Comparison of ENCODE assay signal across 10 cellular contexts in the genomic region with DNA sequence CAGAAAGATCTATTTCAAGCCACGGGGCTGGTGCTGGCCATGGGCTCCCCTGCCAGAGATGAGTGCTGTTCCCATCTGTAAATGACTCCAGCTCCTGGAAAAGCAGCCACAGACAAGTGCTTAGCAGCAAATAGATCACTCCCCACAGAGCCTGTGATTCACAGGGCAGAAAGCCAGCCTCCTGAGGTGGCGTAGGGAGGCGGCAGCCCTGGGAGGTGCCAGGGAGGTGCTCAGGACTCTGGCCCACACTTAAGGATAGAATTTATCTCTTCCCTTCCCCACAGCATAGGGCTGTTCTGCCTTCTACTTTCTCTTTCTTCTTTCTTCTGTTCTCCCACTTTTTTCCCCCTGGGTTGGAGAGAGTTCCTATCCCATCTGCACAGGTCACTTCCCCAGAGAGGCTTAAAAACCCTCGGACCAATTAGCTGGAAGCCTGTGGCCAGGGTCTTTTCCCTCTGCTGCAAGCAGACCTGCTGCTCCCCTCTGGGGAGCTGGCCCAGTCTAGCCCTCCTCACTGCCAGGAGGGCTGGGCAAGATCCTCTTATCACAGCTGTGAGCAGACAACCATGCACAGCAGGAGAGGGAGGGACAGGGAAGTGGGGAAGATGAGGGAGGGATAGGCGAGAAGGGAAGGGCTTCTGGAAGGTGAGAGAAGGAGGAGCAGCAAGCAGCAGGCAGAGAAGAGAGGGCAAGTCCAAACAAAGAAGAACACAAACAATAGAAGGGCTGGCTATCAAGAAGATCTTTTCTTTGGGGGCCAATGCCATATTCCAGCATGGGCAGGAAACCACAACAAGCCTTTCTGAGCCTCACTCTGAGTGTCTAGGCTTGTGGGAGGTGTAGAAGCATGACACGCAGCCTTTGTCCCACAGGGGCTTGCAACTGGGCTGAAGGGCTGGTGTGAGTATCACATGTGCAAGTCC. TPM values are rescaled to one million over a fixed set of nuclear protein-coding genes. Genes with fewer than 3 reads are reported as not detected.
DNase-seq lines count a peak whose midpoint lies in the region; ATAC-seq and TF ChIP-seq lines count a peak whose summit lies in the region.
"Had no signal": no experiment of that assay in that cellular context is flagged by ENCODE, and none has a peak within 500 bp of the region (broad histone marks: within the 10 kb centered on the region; RNA-seq: fewer than 3 reads in every experiment).

No MANE protein-coding gene starts in this region.

- DNase-seq in activated naive CD8-positive, alpha-beta T cell treated with anti-CD3 and anti-CD28 coated beads, Interleukin-2, amount 50 U/mL, for 24 hours, result no peak
- no peak for DNase-seq in activated naive CD8-positive, alpha-beta T cell treated with anti-CD3 and anti-CD28 coated beads for 36 hours
- no peak for DNase-seq in lung (ENCODE audit: low spot score)
- DNase-seq in NCI-H748 treated with DMSO at 0.1 percent for 48 hours (lab: John Stamatoyannopoulos, UW), result no peak
- no peak for DNase-seq in epidermal melanocyte (ENCODE audit: insufficient read length, low spot score)

- H3K9me3 ChIP-seq in lung (ENCODE audit: control insufficient read depth in 2 of 2, insufficient read depth in 1 of 2, low read length in 1 of 2), result no peaks in the 10 kb centered on the region
- H3K9me3 ChIP-seq: A549 had no signal

- peak; percentile 47 for ATAC-seq in activated naive CD8-positive, alpha-beta T cell treated with anti-CD3 and anti-CD28 coated beads, Interleukin-2, amount 50 U/mL, for 24 hours
- peak; percentile 59 for ATAC-seq in lung (ENCODE audit: insufficient read depth, low FRiP score)
- ATAC-seq in GM18873 (IDR thresholded peaks at IDR 0.05; ENCODE audit: low FRiP score, unreplicated experiment), result no peak
- ATAC-seq in HG03457 (IDR thresholded peaks at IDR 0.05; ENCODE audit: unreplicated experiment), result no peak

- H3K27ac Mint-ChIP-seq in activated naive CD8-positive, alpha-beta T cell treated with anti-CD3 and anti-CD28 coated beads, Interleukin-2, amount 50 U/mL, for 24 hours, result no peak overlapping the region
- no peak overlapping the region for H3K27ac Mint-ChIP-seq in activated naive CD8-positive, alpha-beta T cell treated with anti-CD3 and anti-CD28 coated beads for 36 hours
- peak overlapping the region; percentile 86 to 98 (median 95) for H3K27ac Mint-ChIP-seq in brain

- H3K27me3 ChIP-seq in lung (ENCODE audit: control insufficient read depth, insufficient read depth), result no peaks in the 10 kb centered on the region

- peaks cover 8% of the 10 kb centered on the region for H3K27me3 Mint-ChIP-seq in activated naive CD8-positive, alpha-beta T cell treated with anti-CD3 and anti-CD28 coated beads, Interleukin-2, amount 50 U/mL, for 24 hours
- peaks cover 20% of the 10 kb centered on the region for H3K27me3 Mint-ChIP-seq in activated naive CD8-positive, alpha-beta T cell treated with anti-CD3 and anti-CD28 coated beads for 36 hours
- peaks cover 7% of the 10 kb centered on the region for H3K27me3 Mint-ChIP-seq in brain

- no peak overlapping the region for H3K4me3 ChIP-seq in lung
- H3K4me3 ChIP-seq: A549 had no signal

- 44 to 56% methylated on average over 6 of the region's 6 CpGs for WGBS in lung, 2 donors

- TF ChIP-seq CTCF in brain (conservative IDR thresholded peaks at IDR 0.05) (no peak), lung (IDR thresholded peaks at IDR 0.05; ENCODE audit: control extremely low read depth, extremely low read depth) (no peak)

- no peaks in the 10 kb centered on the region for H3K9me3 Mint-ChIP-seq in activated naive CD8-positive, alpha-beta T cell treated with anti-CD3 and anti-CD28 coated beads, Interleukin-2, amount 50 U/mL, for 24 hours
- H3K9me3 Mint-ChIP-seq in activated naive CD8-positive, alpha-beta T cell treated with anti-CD3 and anti-CD28 coated beads for 36 hours, result no peaks in the 10 kb centered on the region
- H3K9me3 Mint-ChIP-seq in brain, result no peaks in the 10 kb centered on the region

- no peaks in the 10 kb centered on the region for H3K36me3 Mint-ChIP-seq in activated naive CD8-positive, alpha-beta T cell treated with anti-CD3 and anti-CD28 coated beads, Interleukin-2, amount 50 U/mL, for 24 hours (ENCODE audit: low read depth)
- no peaks in the 10 kb centered on the region for H3K36me3 Mint-ChIP-seq in activated naive CD8-positive, alpha-beta T cell treated with anti-CD3 and anti-CD28 coated beads for 36 hours
- H3K36me3 Mint-ChIP-seq in brain, result no peaks in the 10 kb centered on the region

- peak overlapping the region in 1 of 2 donors; percentile 81 for H3K27ac ChIP-seq in lung (ENCODE audit: low read depth in 1 of 2, low read length in 1 of 2)
- H3K27ac ChIP-seq: A549 had no signal

- no peaks in the 10 kb centered on the region for H3K36me3 ChIP-seq in lung (ENCODE audit: control insufficient read depth in 2 of 2, insufficient read depth in 2 of 2, low read length in 2 of 2)

- H3K4me3 Mint-ChIP-seq in activated naive CD8-positive, alpha-beta T cell treated with anti-CD3 and anti-CD28 coated beads, Interleukin-2, amount 50 U/mL, for 24 hours, result no peak overlapping the region
- H3K4me3 Mint-ChIP-seq in activated naive CD8-positive, alpha-beta T cell treated with anti-CD3 and anti-CD28 coated beads for 36 hours, result no peak overlapping the region
- peak overlapping the region; percentile 6 to 60 (median 28) for H3K4me3 Mint-ChIP-seq in brain

- H3K4me1 Mint-ChIP-seq in activated naive CD8-positive, alpha-beta T cell treated with anti-CD3 and anti-CD28 coated beads, Interleukin-2, amount 50 U/mL, for 24 hours, result no peaks in the 10 kb centered on the region
- H3K4me1 Mint-ChIP-seq in activated naive CD8-positive, alpha-beta T cell treated with anti-CD3 and anti-CD28 coated beads for 36 hours, result no peaks in the 10 kb centered on the region
- peaks cover 60% of the 10 kb centered on the region for H3K4me1 Mint-ChIP-seq in brain

- peaks cover 0 to 4% of the 10 kb centered on the region in 2 donors for H3K4me1 ChIP-seq in lung (ENCODE audit: control insufficient read depth in 2 of 2, insufficient read depth in 2 of 2, low read length in 2 of 2)
- H3K4me1 ChIP-seq: A549 had no signal

RNA-seq across cellular contexts. Expression of gene KCND3, which starts 41.0 kb away (rescaled TPM):
- total RNA-seq in activated naive CD8-positive, alpha-beta T cell treated with anti-CD3 and anti-CD28 coated beads for 36 hours, result not detected
- polyA plus RNA-seq in brain (ENCODE audit: insufficient read depth, low read depth, low replicate concordance) (13.4 TPM), lung (1 to 10 TPM; 1.3 to 1.8 TPM)
- total RNA-seq in lung, result 10 to 100 TPM in 1 of 2 donors, 1 to 10 TPM in 1; 8.0 to 12.1 TPM
- total RNA-seq: T-helper 2 cell treated with Interferon-gamma antibody and Interleukin-4, amounts not matched to agents 100 ng/mL and 5 ng/mL, for 36 hours had no signal
- polyA plus RNA-seq: A549 had no signal

Comparison
In these comparisons a context has a peak if more than half of its experiments do, and no peak if none do; other contexts are left out.
1. ATAC-seq: peak in activated naive CD8-positive, alpha-beta T cell treated with anti-CD3 and anti-CD28 coated beads, Interleukin-2, amount 50 U/mL, for 24 hours (single experiment) and lung (single experiment); none in GM18873 (single experiment) and HG03457 (single experiment).
2. H3K27ac Mint-ChIP-seq: peak in brain (5 of 5); none in activated naive CD8-positive, alpha-beta T cell treated with anti-CD3 and anti-CD28 coated beads, Interleukin-2, amount 50 U/mL, for 24 hours (single experiment) and activated naive CD8-positive, alpha-beta T cell treated with anti-CD3 and anti-CD28 coated beads for 36 hours (single experiment).
3. H3K4me3 Mint-ChIP-seq: peak in brain (5 of 5); none in activated naive CD8-positive, alpha-beta T cell treated with anti-CD3 and anti-CD28 coated beads, Interleukin-2, amount 50 U/mL, for 24 hours (single experiment) and activated naive CD8-positive, alpha-beta T cell treated with anti-CD3 and anti-CD28 coated beads for 36 hours (single experiment).
4. RNA of gene KCND3, which starts 41.0 kb away (total RNA-seq): 8.0 to 12.1 TPM in lung; not detected in activated naive CD8-positive, alpha-beta T cell treated with anti-CD3 and anti-CD28 coated beads for 36 hours; every median in the first group is over 4 times any median in the second.